In genomic region chrX:35288657-35289056, GRCh38 we compare ENCODE assay signal across 10 cellular contexts.
"Had no signal": no experiment of that assay in that cellular context is flagged by ENCODE, and none has a peak within 500 bp of the region (broad histone marks: within the 10 kb centered on the region; RNA-seq: fewer than 3 reads in every experiment).

No MANE protein-coding gene starts in this region.

- DNase-seq: GM23248, GOT3, H7, HFFc6, IMR-90, KG1 had no signal

- ATAC-seq: HCT116, K562 had no signal

- H2AFZ ChIP-seq: GM23248 had no signal

- H3K9me3 Mint-ChIP-seq: HFFc6 had no signal

- H3K4me3 ChIP-seq: GM23248, HAP-1, K562 had no signal

- H3K4me3 Mint-ChIP-seq: HFFc6 had no signal

- H3K27ac Mint-ChIP-seq: HFFc6 had no signal

- H3K27ac ChIP-seq: GM23248, HL-60 had no signal

- H3K9me3 ChIP-seq: HAP-1 had no signal

- H3K9ac ChIP-seq: GM23248 had no signal

- H3K36me3 ChIP-seq: HAP-1 had no signal

- H3K4me1 ChIP-seq: HAP-1 had no signal

- FAIRE-seq: K562 had no signal
